8 cellular contexts compared by ENCODE assay signal in genomic region chr1:42966688-42967609, GRCh38. TPM values are rescaled to one million over a fixed set of nuclear protein-coding genes. Genes with fewer than 3 reads are reported as not detected.
A peak's percentile ranks its signal among the peaks of the same experiment; 100 is the strongest.
DNase-seq lines count a peak whose midpoint lies in the region; ATAC-seq and TF ChIP-seq lines count a peak whose summit lies in the region.

No MANE protein-coding gene starts in this region.

- no peaks in the 10 kb centered on the region for H3K27me3 ChIP-seq in H7 (ENCODE audit: control insufficient read depth, insufficient read depth, low read length)
- no peaks in the 10 kb centered on the region for H3K27me3 ChIP-seq in endocrine pancreas (ENCODE audit: control insufficient read depth, insufficient read depth, low read length)
- H3K27me3 ChIP-seq in parathyroid adenoma (ENCODE audit: control insufficient read depth, insufficient read depth, low read length) = no peaks in the 10 kb centered on the region

- H3K4me3 ChIP-seq in H7 (ENCODE audit: insufficient read depth, low read depth, low read length) = no peak overlapping the region
- peak overlapping the region; percentile 40 for H3K4me3 ChIP-seq in endocrine pancreas (ENCODE audit: control insufficient read depth, insufficient read depth, low read length)
- H3K4me3 ChIP-seq in parathyroid adenoma (ENCODE audit: low read depth, low read length) = no peak overlapping the region

- H3K79me2 ChIP-seq in parathyroid adenoma = no peaks in the 10 kb centered on the region

- peaks cover 3% of the 10 kb centered on the region for H3K36me3 ChIP-seq in H7 (replicated peaks; ENCODE audit: control insufficient read depth, insufficient read depth, low read length)
- H3K36me3 ChIP-seq in endocrine pancreas (ENCODE audit: control insufficient read depth, insufficient read depth, low read length) = no peaks in the 10 kb centered on the region
- no peaks in the 10 kb centered on the region for H3K36me3 ChIP-seq in parathyroid adenoma (ENCODE audit: control insufficient read depth, insufficient read depth, low read length)

- H3K9me3 ChIP-seq in endocrine pancreas (ENCODE audit: control insufficient read depth, low read length) = no peaks in the 10 kb centered on the region
- no peaks in the 10 kb centered on the region for H3K9me3 ChIP-seq in parathyroid adenoma (ENCODE audit: control insufficient read depth, low read length)

- H2AFZ ChIP-seq in parathyroid adenoma = no peak overlapping the region

- ATAC-seq in GM19324 (IDR thresholded peaks at IDR 0.05; ENCODE audit: low FRiP score, unreplicated experiment) = no peak
- ATAC-seq in GM21825 (IDR thresholded peaks at IDR 0.05; ENCODE audit: unreplicated experiment) = no peak
- ATAC-seq in GM21529 (IDR thresholded peaks at IDR 0.05; ENCODE audit: unreplicated experiment) = no peak

- TF ChIP-seq CTCF in parathyroid adenoma (IDR thresholded peaks at IDR 0.05) = no peak

- peak; percentile 62 for DNase-seq in 8988T
- DNase-seq in H7 = peak; percentile 74
- peak; percentile 97 for DNase-seq in NCI-H774 (lab: John Stamatoyannopoulos, UW)

- peak overlapping the region; percentile 75 for H3K9ac ChIP-seq in endocrine pancreas (ENCODE audit: control insufficient read depth, insufficient read depth, low read length)
- no peak overlapping the region for H3K9ac ChIP-seq in parathyroid adenoma

- H3K4me1 ChIP-seq in endocrine pancreas (ENCODE audit: control insufficient read depth, insufficient read depth, low read length) (peaks cover 3% of the 10 kb centered on the region), parathyroid adenoma (peaks cover 12% of the 10 kb centered on the region)

- peak overlapping the region; percentile 64 for H3K27ac ChIP-seq in parathyroid adenoma

- peak overlapping the region; percentile 5 for H3K4me2 ChIP-seq in parathyroid adenoma (ENCODE audit: low read length)

RNA-seq across cellular contexts. Expression of gene SLC2A1, which starts 8.3 kb away (rescaled TPM):
- 90.9 and 93.7 TPM in 2 replicates for total RNA-seq in H7 (2014; rRNA removed; shearing (Covaris generic))
